In genomic region chr10:1102836-1103235, GRCh38 we compare ENCODE assay signal across 25 cellular contexts. TPM values are rescaled to one million over a fixed set of nuclear protein-coding genes. Genes with fewer than 3 reads are reported as not detected.
A peak's percentile ranks its signal among the peaks of the same experiment; 100 is the strongest.
DNase-seq lines count a peak whose midpoint lies in the region; ATAC-seq and TF ChIP-seq lines count a peak whose summit lies in the region.
"Had no signal": no experiment of that assay in that cellular context is flagged by ENCODE, and none has a peak within 500 bp of the region (broad histone marks: within the 10 kb centered on the region; RNA-seq: fewer than 3 reads in every experiment).

No MANE protein-coding gene starts in this region.

- peak; percentile 11 for ATAC-seq in activated CD4-positive, alpha-beta T cell treated with anti-CD3 and anti-CD28 coated beads for 36 hours
- no peak for ATAC-seq in GM21825 (IDR thresholded peaks at IDR 0.05; ENCODE audit: unreplicated experiment)
- ATAC-seq: gastroesophageal sphincter, GM23338, mucosa of descending colon, Panc1, upper lobe of right lung had no signal

- H3K4me3 ChIP-seq in sigmoid colon (no peak overlapping the region), suprapubic skin (no peak overlapping the region)
- H3K4me3 ChIP-seq: breast epithelium, esophagus squamous epithelium, gastroesophageal sphincter, GM23338, mucosa of descending colon, upper lobe of right lung had no signal

- H3K36me3 Mint-ChIP-seq in activated CD4-positive, alpha-beta T cell treated with anti-CD3 and anti-CD28 coated beads for 36 hours (ENCODE audit: low read depth) = peaks cover 63% of the 10 kb centered on the region
- H3K36me3 Mint-ChIP-seq in activated naive CD8-positive, alpha-beta T cell = peaks cover 9% of the 10 kb centered on the region

- H3K4me1 ChIP-seq in sigmoid colon (peaks cover 0 to 11% (median 3%) of the 10 kb centered on the region in 4 donors), suprapubic skin (no peaks in the 10 kb centered on the region)
- H3K4me1 ChIP-seq: breast epithelium, esophagus squamous epithelium, upper lobe of right lung had no signal

- WGBS in sigmoid colon, 2 donors = 93% methylated on average over 2 of the region's 2 CpGs
- WGBS in suprapubic skin = 100% methylated on average over 2 of the region's 2 CpGs

- H3K27me3 Mint-ChIP-seq in activated CD4-positive, alpha-beta T cell treated with anti-CD3 and anti-CD28 coated beads for 36 hours = no peaks in the 10 kb centered on the region
- no peaks in the 10 kb centered on the region for H3K27me3 Mint-ChIP-seq in activated naive CD8-positive, alpha-beta T cell

- intact Hi-C loops in activated CD4-positive, alpha-beta T cell treated with anti-CD3 and anti-CD28 coated beads for 36 hours (cut with DNase I, micrococcal nuclease) = no loop called here
- intact Hi-C loops in sigmoid colon (cut with DNase I) = no loop called here

- no peak for DNase-seq in activated CD4-positive, alpha-beta T cell treated with anti-CD3 and anti-CD28 coated beads for 36 hours
- no peak for DNase-seq in activated CD4-positive, alpha-beta T cell treated with anti-CD3 and anti-CD28 coated beads for 1 hour
- DNase-seq in HCEC 1CT (peak; percentile 9), iris pigment epithelial cell (ENCODE audit: low read depth) (peak; percentile 31), sigmoid colon (no peak), suprapubic skin (ENCODE audit: low spot score in 2 of 2) (no peak)
- DNase-seq: 8988T; activated CD8-positive, alpha-beta memory T cell treated with anti-CD3 and anti-CD28 coated beads for 24 hours; esophagus squamous epithelium; GDM1; mucosa of descending colon; NCI-H1417; NCI-H2081 treated with DMSO at 0.1 percent for 48 hours; NCI-H446; NK-92 treated with Interleukin-12 subunit alpha and Interleukin-12 subunit beta, amount 100 ng/mL, for 24 hours; SHP77 treated with DMSO at 0.1 percent for 48 hours; substantia nigra; upper lobe of right lung had no signal

- H3K36me3 ChIP-seq in sigmoid colon (peaks cover 5 to 80% (median 40%) of the 10 kb centered on the region in 4 donors), suprapubic skin (peaks cover 84% of the 10 kb centered on the region)

- no peaks in the 10 kb centered on the region for H3K9me3 Mint-ChIP-seq in activated CD4-positive, alpha-beta T cell treated with anti-CD3 and anti-CD28 coated beads for 36 hours (ENCODE audit: low read depth)
- H3K9me3 Mint-ChIP-seq in activated naive CD8-positive, alpha-beta T cell (ENCODE audit: low read depth) = no peaks in the 10 kb centered on the region
- H3K9me3 Mint-ChIP-seq: GM23338, neural crest cell had no signal

- no peak overlapping the region for H3K4me3 Mint-ChIP-seq in activated CD4-positive, alpha-beta T cell treated with anti-CD3 and anti-CD28 coated beads for 36 hours
- H3K4me3 Mint-ChIP-seq in activated naive CD8-positive, alpha-beta T cell = no peak overlapping the region
- H3K4me3 Mint-ChIP-seq: GM23338, neural crest cell had no signal

- POLR2A ChIA-PET in activated CD4-positive, alpha-beta T cell treated with anti-CD3 and anti-CD28 coated beads for 36 hours (lab: Charles Lee) = no interaction called here

- H3K9me3 ChIP-seq in sigmoid colon (no peaks in the 10 kb centered on the region), suprapubic skin (no peaks in the 10 kb centered on the region)
- H3K9me3 ChIP-seq: breast epithelium, esophagus squamous epithelium, gastroesophageal sphincter, mucosa of descending colon, upper lobe of right lung had no signal

- TF ChIP-seq POLR2A in sigmoid colon (IDR thresholded peaks at IDR 0.05) = no peak
- TF ChIP-seq POLR2A in suprapubic skin (IDR thresholded peaks at IDR 0.05) = no peak

- CTCF ChIA-PET in activated CD4-positive, alpha-beta T cell treated with anti-CD3 and anti-CD28 coated beads for 36 hours (lab: Charles Lee) = no interaction called here

- H3K27ac ChIP-seq in sigmoid colon = no peak overlapping the region
- no peak overlapping the region for H3K27ac ChIP-seq in suprapubic skin
- H3K27ac ChIP-seq: breast epithelium, esophagus squamous epithelium, gastroesophageal sphincter, upper lobe of right lung had no signal

- H3K27me3 ChIP-seq in sigmoid colon = no peaks in the 10 kb centered on the region
- H3K27me3 ChIP-seq in suprapubic skin = no peaks in the 10 kb centered on the region
- H3K27me3 ChIP-seq: breast epithelium, esophagus squamous epithelium, gastroesophageal sphincter, upper lobe of right lung had no signal

- peaks cover 28% of the 10 kb centered on the region for H3K4me1 Mint-ChIP-seq in activated CD4-positive, alpha-beta T cell treated with anti-CD3 and anti-CD28 coated beads for 36 hours
- H3K4me1 Mint-ChIP-seq in activated naive CD8-positive, alpha-beta T cell (ENCODE audit: low read depth) = peaks cover 20% of the 10 kb centered on the region
- H3K4me1 Mint-ChIP-seq: neural crest cell had no signal

- TF ChIP-seq CTCF in sigmoid colon (IDR thresholded peaks at IDR 0.05) (no peak), suprapubic skin (IDR thresholded peaks at IDR 0.05) (no peak)

- TF ChIP-seq EP300 in sigmoid colon (IDR thresholded peaks at IDR 0.05) = no peak
- no peak for TF ChIP-seq EP300 in suprapubic skin (IDR thresholded peaks at IDR 0.05)

- no peak overlapping the region for H3K27ac Mint-ChIP-seq in activated CD4-positive, alpha-beta T cell treated with anti-CD3 and anti-CD28 coated beads for 36 hours
- peak overlapping the region; percentile 80 for H3K27ac Mint-ChIP-seq in activated naive CD8-positive, alpha-beta T cell
- H3K27ac Mint-ChIP-seq: GM23338 had no signal

RNA-seq across cellular contexts. Expression of gene WDR37, which starts 46.7 kb away (rescaled TPM):
- 10 to 100 TPM; 16.3 to 16.8 TPM for total RNA-seq in activated CD4-positive, alpha-beta T cell treated with anti-CD3 and anti-CD28 coated beads for 36 hours
- 10 to 100 TPM in 3 of 4 donors, 1 to 10 TPM in 1; 9.6 to 25.5 (median 18.6) TPM for total RNA-seq in sigmoid colon
- 10 to 100 TPM in 1 of 3 donors, 1 to 10 TPM in 2; 5.4 to 10.6 (median 7.2) TPM for polyA plus RNA-seq in sigmoid colon
- total RNA-seq in suprapubic skin = 10 to 100 TPM; 13.1 to 32.7 (median 18.4) TPM

RNA-seq across cellular contexts. Expression of gene IDI1, which starts 53.9 kb away (rescaled TPM):
- total RNA-seq in activated CD4-positive, alpha-beta T cell treated with anti-CD3 and anti-CD28 coated beads for 36 hours = 10 to 100 TPM; 40.4 to 66.0 TPM
- total RNA-seq in sigmoid colon (10 to 100 TPM; 22.4 to 35.8 (median 32.1) TPM), suprapubic skin (10 to 100 TPM; 32.0 to 62.1 (median 36.1) TPM)
- polyA plus RNA-seq in sigmoid colon = 100 to 1,000 TPM in 2 of 3 donors, 10 to 100 TPM in 1; 91.3 to 223 (median 100) TPM

Comparison
In these comparisons a context has a peak if more than half of its experiments do, and no peak if none do; other contexts are left out.
1. DNase-seq: peak in HCEC 1CT (single experiment) and iris pigment epithelial cell (single experiment); none in activated CD4-positive, alpha-beta T cell treated with anti-CD3 and anti-CD28 coated beads for 36 hours (single experiment), activated CD4-positive, alpha-beta T cell treated with anti-CD3 and anti-CD28 coated beads for 1 hour (single experiment), sigmoid colon (single experiment) and suprapubic skin (0 of 2).